ENCODE assay signal across 1 cellular context in the genomic region with DNA sequence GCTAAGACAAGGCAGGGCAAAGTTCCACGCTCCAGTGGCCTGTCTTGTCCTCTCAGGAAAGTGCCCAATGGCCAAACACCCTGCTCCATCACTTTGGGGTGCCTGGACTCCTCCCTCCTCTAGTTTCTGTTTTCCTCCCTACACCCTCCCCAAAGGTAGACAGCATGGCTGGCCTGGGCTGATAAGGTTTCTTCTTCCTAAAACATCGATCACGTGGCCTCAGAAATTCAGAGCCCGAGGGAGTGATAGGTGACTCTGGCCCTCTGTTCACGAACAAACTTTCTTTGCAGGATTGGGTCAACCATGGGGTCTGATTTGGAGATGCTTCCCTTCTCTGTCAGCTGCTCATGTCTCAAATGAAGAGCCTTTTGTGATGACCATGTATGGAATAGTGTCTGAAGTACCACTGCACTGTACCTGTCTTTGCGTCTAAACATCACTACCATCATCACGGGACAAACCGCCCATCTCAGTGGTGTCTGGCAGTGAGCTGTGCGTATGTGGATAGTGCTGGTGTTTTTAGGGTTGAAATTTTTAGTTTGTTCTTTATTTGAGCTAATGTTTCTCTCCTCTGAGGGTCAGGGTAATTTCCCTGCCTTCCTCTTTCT.
TF ChIP-seq lines count a peak whose summit lies in the region.

No MANE protein-coding gene starts in this region.

TF ChIP-seq in K562, 482 proteins besides CTCF, POLR2A, EP300 and RAD21 (continued from another document and continues in another):
- TF ChIP-seq, protein P1, sequence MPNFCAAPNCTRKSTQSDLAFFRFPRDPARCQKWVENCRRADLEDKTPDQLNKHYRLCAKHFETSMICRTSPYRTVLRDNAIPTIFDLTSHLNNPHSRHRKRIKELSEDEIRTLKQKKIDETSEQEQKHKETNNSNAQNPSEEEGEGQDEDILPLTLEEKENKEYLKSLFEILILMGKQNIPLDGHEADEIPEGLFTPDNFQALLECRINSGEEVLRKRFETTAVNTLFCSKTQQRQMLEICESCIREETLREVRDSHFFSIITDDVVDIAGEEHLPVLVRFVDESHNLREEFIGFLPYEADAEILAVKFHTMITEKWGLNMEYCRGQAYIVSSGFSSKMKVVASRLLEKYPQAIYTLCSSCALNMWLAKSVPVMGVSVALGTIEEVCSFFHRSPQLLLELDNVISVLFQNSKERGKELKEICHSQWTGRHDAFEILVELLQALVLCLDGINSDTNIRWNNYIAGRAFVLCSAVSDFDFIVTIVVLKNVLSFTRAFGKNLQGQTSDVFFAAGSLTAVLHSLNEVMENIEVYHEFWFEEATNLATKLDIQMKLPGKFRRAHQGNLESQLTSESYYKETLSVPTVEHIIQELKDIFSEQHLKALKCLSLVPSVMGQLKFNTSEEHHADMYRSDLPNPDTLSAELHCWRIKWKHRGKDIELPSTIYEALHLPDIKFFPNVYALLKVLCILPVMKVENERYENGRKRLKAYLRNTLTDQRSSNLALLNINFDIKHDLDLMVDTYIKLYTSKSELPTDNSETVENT (CRISPR knock-in tag; IDR thresholded peaks at IDR 0.05): no peak
- TF ChIP-seq ZNF695 (CRISPR knock-in tag; IDR thresholded peaks at IDR 0.05) (no peak), ZNF121 (CRISPR knock-in tag; conservative IDR thresholded peaks at IDR 0.05) (no peak), TCF7 (IDR thresholded peaks at IDR 0.05; ENCODE audit: borderline replicate concordance) (no peak), USF2 (CRISPR knock-in tag; IDR thresholded peaks at IDR 0.05) (peak; percentile 95), PHB2 (IDR thresholded peaks at IDR 0.05; ENCODE audit: low read depth) (peak; percentile 58), ZNF282 (CRISPR knock-in tag; IDR thresholded peaks at IDR 0.05) (no peak), ATF7 (IDR thresholded peaks at IDR 0.05) (peak; percentile 62), CC2D1A (IDR thresholded peaks at IDR 0.05) (peak; percentile 72; the same call in 1 of the 2 replicates), MCM2 (IDR thresholded peaks at IDR 0.05; ENCODE audit: low read depth) (no peak), JUN (IDR thresholded peaks at IDR 0.05; ENCODE audit: borderline replicate concordance, low read depth, low read length) (peak; percentile 47; the same call in 1 of the 2 replicates), JUN (CRISPR knock-in tag; IDR thresholded peaks at IDR 0.05; ENCODE audit: borderline replicate concordance) (no peak), ELF1 (tag; IDR thresholded peaks at IDR 0.05) (no peak; the same call in 1 of the 2 replicates), ZNF445 (CRISPR knock-in tag; IDR thresholded peaks at IDR 0.05; ENCODE audit: low read depth) (no peak), RAD51 (IDR thresholded peaks at IDR 0.05; ENCODE audit: borderline replicate concordance, low read depth) (peak; percentile 96), HES1 (IDR thresholded peaks at IDR 0.05; ENCODE audit: low read depth) (peak; percentile 40; the same call in 1 of the 2 replicates), CREBBP (IDR thresholded peaks at IDR 0.05; ENCODE audit: low read depth, low read length) (no peak), DDX20 (tag; IDR thresholded peaks at IDR 0.05; ENCODE audit: low read depth) (no peak), USF1 (CRISPR knock-in tag; IDR thresholded peaks at IDR 0.05) (peak; percentile 96), ATF3 (IDR thresholded peaks at IDR 0.05) (peak; percentile 44; the same call in 1 of the 2 replicates), ATF3 (CRISPR knock-in tag; conservative IDR thresholded peaks at IDR 0.05) (no peak), MTA1 (IDR thresholded peaks at IDR 0.05; ENCODE audit: borderline replicate concordance) (peak; percentile 85; the same call in 1 of the 2 replicates), ZNF644 (tag; IDR thresholded peaks at IDR 0.05; ENCODE audit: low read depth) (0 out of 2 replicates have a peak, but pooled peaks have one; percentile 56), ZC3H8 (IDR thresholded peaks at IDR 0.05) (no peak), POU5F1 (IDR thresholded peaks at IDR 0.05; ENCODE audit: borderline replicate concordance, low read depth, low read length, partially characterized antibody) (no peak), POLR2AphosphoS5 (IDR thresholded peaks at IDR 0.05; ENCODE audit: control insufficient read depth, insufficient read depth, low read depth, low read length) (peak; percentile 93), CCNT2 (IDR thresholded peaks at IDR 0.05; ENCODE audit: borderline replicate concordance, extremely low read depth, insufficient read length, low read depth, low read length) (peak; percentile 71)
- TF ChIP-seq, protein P2, sequence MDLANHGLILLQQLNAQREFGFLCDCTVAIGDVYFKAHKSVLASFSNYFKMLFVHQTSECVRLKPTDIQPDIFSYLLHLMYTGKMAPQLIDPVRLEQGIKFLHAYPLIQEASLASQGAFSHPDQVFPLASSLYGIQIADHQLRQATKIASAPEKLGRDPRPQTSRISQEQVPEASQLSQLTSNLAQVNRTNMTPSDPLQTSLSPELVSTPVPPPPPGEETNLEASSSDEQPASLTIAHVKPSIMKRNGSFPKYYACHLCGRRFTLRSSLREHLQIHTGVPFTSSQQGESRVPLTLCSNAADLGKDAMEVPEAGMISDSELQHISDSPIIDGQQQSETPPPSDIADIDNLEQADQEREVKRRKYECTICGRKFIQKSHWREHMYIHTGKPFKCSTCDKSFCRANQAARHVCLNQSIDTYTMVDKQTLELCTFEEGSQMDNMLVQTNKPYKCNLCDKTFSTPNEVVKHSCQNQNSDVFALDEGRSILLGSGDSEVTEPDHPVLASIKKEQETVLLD (IDR thresholded peaks at IDR 0.05): peak; percentile 80; the same call in 1 of the 2 replicates
- TF ChIP-seq, protein P3, sequence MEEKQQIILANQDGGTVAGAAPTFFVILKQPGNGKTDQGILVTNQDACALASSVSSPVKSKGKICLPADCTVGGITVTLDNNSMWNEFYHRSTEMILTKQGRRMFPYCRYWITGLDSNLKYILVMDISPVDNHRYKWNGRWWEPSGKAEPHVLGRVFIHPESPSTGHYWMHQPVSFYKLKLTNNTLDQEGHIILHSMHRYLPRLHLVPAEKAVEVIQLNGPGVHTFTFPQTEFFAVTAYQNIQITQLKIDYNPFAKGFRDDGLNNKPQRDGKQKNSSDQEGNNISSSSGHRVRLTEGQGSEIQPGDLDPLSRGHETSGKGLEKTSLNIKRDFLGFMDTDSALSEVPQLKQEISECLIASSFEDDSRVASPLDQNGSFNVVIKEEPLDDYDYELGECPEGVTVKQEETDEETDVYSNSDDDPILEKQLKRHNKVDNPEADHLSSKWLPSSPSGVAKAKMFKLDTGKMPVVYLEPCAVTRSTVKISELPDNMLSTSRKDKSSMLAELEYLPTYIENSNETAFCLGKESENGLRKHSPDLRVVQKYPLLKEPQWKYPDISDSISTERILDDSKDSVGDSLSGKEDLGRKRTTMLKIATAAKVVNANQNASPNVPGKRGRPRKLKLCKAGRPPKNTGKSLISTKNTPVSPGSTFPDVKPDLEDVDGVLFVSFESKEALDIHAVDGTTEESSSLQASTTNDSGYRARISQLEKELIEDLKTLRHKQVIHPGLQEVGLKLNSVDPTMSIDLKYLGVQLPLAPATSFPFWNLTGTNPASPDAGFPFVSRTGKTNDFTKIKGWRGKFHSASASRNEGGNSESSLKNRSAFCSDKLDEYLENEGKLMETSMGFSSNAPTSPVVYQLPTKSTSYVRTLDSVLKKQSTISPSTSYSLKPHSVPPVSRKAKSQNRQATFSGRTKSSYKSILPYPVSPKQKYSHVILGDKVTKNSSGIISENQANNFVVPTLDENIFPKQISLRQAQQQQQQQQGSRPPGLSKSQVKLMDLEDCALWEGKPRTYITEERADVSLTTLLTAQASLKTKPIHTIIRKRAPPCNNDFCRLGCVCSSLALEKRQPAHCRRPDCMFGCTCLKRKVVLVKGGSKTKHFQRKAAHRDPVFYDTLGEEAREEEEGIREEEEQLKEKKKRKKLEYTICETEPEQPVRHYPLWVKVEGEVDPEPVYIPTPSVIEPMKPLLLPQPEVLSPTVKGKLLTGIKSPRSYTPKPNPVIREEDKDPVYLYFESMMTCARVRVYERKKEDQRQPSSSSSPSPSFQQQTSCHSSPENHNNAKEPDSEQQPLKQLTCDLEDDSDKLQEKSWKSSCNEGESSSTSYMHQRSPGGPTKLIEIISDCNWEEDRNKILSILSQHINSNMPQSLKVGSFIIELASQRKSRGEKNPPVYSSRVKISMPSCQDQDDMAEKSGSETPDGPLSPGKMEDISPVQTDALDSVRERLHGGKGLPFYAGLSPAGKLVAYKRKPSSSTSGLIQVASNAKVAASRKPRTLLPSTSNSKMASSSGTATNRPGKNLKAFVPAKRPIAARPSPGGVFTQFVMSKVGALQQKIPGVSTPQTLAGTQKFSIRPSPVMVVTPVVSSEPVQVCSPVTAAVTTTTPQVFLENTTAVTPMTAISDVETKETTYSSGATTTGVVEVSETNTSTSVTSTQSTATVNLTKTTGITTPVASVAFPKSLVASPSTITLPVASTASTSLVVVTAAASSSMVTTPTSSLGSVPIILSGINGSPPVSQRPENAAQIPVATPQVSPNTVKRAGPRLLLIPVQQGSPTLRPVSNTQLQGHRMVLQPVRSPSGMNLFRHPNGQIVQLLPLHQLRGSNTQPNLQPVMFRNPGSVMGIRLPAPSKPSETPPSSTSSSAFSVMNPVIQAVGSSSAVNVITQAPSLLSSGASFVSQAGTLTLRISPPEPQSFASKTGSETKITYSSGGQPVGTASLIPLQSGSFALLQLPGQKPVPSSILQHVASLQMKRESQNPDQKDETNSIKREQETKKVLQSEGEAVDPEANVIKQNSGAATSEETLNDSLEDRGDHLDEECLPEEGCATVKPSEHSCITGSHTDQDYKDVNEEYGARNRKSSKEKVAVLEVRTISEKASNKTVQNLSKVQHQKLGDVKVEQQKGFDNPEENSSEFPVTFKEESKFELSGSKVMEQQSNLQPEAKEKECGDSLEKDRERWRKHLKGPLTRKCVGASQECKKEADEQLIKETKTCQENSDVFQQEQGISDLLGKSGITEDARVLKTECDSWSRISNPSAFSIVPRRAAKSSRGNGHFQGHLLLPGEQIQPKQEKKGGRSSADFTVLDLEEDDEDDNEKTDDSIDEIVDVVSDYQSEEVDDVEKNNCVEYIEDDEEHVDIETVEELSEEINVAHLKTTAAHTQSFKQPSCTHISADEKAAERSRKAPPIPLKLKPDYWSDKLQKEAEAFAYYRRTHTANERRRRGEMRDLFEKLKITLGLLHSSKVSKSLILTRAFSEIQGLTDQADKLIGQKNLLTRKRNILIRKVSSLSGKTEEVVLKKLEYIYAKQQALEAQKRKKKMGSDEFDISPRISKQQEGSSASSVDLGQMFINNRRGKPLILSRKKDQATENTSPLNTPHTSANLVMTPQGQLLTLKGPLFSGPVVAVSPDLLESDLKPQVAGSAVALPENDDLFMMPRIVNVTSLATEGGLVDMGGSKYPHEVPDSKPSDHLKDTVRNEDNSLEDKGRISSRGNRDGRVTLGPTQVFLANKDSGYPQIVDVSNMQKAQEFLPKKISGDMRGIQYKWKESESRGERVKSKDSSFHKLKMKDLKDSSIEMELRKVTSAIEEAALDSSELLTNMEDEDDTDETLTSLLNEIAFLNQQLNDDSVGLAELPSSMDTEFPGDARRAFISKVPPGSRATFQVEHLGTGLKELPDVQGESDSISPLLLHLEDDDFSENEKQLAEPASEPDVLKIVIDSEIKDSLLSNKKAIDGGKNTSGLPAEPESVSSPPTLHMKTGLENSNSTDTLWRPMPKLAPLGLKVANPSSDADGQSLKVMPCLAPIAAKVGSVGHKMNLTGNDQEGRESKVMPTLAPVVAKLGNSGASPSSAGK (IDR thresholded peaks at IDR 0.05): peak; percentile 60
- TF ChIP-seq, protein P4, sequence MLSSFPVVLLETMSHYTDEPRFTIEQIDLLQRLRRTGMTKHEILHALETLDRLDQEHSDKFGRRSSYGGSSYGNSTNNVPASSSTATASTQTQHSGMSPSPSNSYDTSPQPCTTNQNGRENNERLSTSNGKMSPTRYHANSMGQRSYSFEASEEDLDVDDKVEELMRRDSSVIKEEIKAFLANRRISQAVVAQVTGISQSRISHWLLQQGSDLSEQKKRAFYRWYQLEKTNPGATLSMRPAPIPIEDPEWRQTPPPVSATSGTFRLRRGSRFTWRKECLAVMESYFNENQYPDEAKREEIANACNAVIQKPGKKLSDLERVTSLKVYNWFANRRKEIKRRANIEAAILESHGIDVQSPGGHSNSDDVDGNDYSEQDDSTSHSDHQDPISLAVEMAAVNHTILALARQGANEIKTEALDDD (IDR thresholded peaks at IDR 0.05): peak; percentile 29; the same call in 1 of the 2 replicates
